1 cellular context compared by ENCODE assay signal in the genomic region with DNA sequence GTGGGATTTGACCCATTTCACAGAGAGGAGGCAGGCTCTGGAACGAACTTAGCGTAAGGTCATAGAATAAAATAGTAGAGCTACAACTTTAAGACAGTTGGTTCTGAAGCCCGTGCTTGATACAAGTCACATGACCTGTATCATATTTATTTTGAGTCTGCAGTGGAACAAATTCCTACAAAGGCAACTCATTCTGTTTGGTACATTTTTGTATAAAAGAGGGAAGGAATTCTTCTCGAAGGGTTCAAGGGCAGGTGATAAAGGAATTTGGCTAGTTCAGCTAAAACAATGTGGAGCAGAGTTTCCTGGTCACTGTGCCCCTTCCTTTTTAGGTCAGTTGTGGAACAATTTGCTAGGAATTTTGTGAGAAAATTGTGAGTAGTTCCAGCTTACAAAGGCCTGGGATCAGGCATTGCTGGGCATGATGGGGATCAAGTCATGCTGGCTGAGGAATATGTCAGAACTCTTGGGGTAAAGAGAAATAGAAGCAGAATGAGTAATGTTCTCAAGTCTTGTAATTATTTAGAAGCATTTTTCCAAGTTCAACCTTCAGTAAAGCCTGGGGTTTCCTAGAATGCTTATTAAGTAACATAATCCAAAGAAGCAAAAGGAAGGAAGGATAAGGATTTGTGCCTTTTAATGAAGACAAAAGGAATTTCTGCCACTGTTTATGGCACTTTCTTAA.
TF ChIP-seq lines count a peak whose summit lies in the region.

No MANE protein-coding gene starts in this region.

TF ChIP-seq in HepG2, 621 proteins besides CTCF, POLR2A, EP300 and RAD21 (continued from another document):
- TF ChIP-seq, protein P1, sequence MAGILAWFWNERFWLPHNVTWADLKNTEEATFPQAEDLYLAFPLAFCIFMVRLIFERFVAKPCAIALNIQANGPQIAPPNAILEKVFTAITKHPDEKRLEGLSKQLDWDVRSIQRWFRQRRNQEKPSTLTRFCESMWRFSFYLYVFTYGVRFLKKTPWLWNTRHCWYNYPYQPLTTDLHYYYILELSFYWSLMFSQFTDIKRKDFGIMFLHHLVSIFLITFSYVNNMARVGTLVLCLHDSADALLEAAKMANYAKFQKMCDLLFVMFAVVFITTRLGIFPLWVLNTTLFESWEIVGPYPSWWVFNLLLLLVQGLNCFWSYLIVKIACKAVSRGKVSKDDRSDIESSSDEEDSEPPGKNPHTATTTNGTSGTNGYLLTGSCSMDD (CRISPR knock-in tag; IDR thresholded peaks at IDR 0.05) = no peak
- no peak for TF ChIP-seq FOXO1 (CRISPR knock-in tag; IDR thresholded peaks at IDR 0.05)
- TF ChIP-seq ZNF616 (CRISPR knock-in tag; IDR thresholded peaks at IDR 0.05; ENCODE audit: low read depth) = no peak
- TF ChIP-seq, protein P2, sequence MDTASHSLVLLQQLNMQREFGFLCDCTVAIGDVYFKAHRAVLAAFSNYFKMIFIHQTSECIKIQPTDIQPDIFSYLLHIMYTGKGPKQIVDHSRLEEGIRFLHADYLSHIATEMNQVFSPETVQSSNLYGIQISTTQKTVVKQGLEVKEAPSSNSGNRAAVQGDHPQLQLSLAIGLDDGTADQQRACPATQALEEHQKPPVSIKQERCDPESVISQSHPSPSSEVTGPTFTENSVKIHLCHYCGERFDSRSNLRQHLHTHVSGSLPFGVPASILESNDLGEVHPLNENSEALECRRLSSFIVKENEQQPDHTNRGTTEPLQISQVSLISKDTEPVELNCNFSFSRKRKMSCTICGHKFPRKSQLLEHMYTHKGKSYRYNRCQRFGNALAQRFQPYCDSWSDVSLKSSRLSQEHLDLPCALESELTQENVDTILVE (CRISPR knock-in tag; IDR thresholded peaks at IDR 0.05) = no peak
- no peak for TF ChIP-seq ZNF605 (CRISPR knock-in tag; IDR thresholded peaks at IDR 0.05)
